Comparison of ENCODE assay signal across 1 cellular context in the genomic region with DNA sequence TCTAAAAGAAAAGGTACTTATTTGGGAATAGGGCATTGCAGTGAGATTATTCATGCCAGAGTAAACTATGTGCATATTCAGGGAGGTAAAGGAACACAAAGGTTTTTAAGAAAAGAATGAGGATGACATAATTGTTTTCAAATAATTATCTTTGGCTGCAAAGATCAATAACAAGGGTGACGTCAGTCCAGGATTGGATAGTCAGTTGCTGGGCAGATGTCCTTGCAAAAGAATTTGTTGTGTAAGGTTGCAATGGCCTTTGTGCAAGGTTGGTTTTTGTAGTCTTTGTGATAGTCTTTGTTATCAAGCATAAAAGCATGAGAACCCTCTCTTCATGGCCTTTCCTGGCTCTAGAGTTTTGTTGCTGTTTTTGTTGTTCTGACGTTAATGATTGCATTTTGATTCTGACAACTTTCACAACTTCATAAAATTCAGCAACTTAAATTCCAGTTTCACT.
TF ChIP-seq lines count a peak whose summit lies in the region.

No MANE protein-coding gene starts in this region.

TF ChIP-seq in GM23338, 12 proteins besides CTCF, POLR2A, EP300 and RAD21:
- TF ChIP-seq STAT1 (IDR thresholded peaks at IDR 0.05; ENCODE audit: unreplicated experiment) (no peak), JUNB (IDR thresholded peaks at IDR 0.05; ENCODE audit: unreplicated experiment) (no peak), EZH2 (IDR thresholded peaks at IDR 0.05; ENCODE audit: low read depth, unreplicated experiment) (no peak), ZNF331 (CRISPR knock-in tag; IDR thresholded peaks at IDR 0.05; ENCODE audit: low read depth) (no peak), NANOG (IDR thresholded peaks at IDR 0.05; ENCODE audit: borderline replicate concordance) (no peak)
- TF ChIP-seq, protein P1, sequence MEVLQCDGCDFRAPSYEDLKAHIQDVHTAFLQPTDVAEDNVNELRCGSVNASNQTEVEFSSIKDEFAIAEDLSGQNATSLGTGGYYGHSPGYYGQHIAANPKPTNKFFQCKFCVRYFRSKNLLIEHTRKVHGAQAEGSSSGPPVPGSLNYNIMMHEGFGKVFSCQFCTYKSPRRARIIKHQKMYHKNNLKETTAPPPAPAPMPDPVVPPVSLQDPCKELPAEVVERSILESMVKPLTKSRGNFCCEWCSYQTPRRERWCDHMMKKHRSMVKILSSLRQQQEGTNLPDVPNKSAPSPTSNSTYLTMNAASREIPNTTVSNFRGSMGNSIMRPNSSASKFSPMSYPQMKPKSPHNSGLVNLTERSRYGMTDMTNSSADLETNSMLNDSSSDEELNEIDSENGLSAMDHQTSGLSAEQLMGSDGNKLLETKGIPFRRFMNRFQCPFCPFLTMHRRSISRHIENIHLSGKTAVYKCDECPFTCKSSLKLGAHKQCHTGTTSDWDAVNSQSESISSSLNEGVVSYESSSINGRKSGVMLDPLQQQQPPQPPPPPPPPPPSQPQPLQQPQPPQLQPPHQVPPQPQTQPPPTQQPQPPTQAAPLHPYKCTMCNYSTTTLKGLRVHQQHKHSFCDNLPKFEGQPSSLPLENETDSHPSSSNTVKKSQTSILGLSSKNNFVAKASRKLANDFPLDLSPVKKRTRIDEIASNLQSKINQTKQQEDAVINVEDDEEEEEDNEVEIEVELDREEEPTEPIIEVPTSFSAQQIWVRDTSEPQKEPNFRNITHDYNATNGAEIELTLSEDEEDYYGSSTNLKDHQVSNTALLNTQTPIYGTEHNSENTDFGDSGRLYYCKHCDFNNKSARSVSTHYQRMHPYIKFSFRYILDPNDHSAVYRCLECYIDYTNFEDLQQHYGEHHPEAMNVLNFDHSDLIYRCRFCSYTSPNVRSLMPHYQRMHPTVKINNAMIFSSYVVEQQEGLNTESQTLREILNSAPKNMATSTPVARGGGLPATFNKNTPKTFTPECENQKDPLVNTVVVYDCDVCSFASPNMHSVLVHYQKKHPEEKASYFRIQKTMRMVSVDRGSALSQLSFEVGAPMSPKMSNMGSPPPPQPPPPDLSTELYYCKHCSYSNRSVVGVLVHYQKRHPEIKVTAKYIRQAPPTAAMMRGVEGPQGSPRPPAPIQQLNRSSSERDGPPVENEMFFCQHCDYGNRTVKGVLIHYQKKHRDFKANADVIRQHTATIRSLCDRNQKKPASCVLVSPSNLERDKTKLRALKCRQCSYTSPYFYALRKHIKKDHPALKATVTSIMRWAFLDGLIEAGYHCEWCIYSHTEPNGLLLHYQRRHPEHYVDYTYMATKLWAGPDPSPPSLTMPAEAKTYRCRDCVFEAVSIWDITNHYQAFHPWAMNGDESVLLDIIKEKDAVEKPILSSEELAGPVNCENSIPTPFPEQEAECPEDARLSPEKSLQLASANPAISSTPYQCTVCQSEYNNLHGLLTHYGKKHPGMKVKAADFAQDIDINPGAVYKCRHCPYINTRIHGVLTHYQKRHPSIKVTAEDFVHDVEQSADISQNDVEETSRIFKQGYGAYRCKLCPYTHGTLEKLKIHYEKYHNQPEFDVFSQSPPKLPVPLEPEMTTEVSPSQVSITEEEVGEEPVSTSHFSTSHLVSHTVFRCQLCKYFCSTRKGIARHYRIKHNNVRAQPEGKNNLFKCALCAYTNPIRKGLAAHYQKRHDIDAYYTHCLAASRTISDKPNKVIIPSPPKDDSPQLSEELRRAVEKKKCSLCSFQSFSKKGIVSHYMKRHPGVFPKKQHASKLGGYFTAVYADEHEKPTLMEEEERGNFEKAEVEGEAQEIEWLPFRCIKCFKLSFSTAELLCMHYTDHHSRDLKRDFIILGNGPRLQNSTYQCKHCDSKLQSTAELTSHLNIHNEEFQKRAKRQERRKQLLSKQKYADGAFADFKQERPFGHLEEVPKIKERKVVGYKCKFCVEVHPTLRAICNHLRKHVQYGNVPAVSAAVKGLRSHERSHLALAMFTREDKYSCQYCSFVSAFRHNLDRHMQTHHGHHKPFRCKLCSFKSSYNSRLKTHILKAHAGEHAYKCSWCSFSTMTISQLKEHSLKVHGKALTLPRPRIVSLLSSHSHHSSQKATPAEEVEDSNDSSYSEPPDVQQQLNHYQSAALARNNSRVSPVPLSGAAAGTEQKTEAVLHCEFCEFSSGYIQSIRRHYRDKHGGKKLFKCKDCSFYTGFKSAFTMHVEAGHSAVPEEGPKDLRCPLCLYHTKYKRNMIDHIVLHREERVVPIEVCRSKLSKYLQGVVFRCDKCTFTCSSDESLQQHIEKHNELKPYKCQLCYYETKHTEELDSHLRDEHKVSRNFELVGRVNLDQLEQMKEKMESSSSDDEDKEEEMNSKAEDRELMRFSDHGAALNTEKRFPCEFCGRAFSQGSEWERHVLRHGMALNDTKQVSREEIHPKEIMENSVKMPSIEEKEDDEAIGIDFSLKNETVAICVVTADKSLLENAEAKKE (CRISPR knock-in tag; IDR thresholded peaks at IDR 0.05): no peak
TF ChIP-seq in GM23338: peak in this region for 0.
